ENCODE assay signal across 13 cellular contexts in genomic region chr15:67843571-67844387, GRCh38. TPM values are rescaled to one million over a fixed set of nuclear protein-coding genes. Genes with fewer than 3 reads are reported as not detected.
DNase-seq lines count a peak whose midpoint lies in the region; ATAC-seq and TF ChIP-seq lines count a peak whose summit lies in the region.
"Had no signal": no experiment of that assay in that cellular context is flagged by ENCODE, and none has a peak within 500 bp of the region (broad histone marks: within the 10 kb centered on the region; RNA-seq: fewer than 3 reads in every experiment).

No MANE protein-coding gene starts in this region.

- H3K4me3 ChIP-seq in CD4-positive, CD25-positive, alpha-beta regulatory T cell (ENCODE audit: low read depth, low read length): no peak overlapping the region
- H3K4me3 ChIP-seq in fibroblast of pulmonary artery (replicated peaks; ENCODE audit: low read depth, low read length): no peak overlapping the region
- H3K4me3 ChIP-seq: body of pancreas had no signal

- peaks cover 5% of the 10 kb centered on the region for H3K36me3 Mint-ChIP-seq in CD4-positive, CD25-positive, alpha-beta regulatory T cell
- H3K36me3 Mint-ChIP-seq in immature natural killer cell: no peaks in the 10 kb centered on the region

- H3K9me3 Mint-ChIP-seq in CD4-positive, CD25-positive, alpha-beta regulatory T cell: peaks cover 0 to 8% (median 0%) of the 10 kb centered on the region in 7 donors
- peaks cover 0 to 2% (median 0%) of the 10 kb centered on the region in 6 donors for H3K9me3 Mint-ChIP-seq in immature natural killer cell
- H3K9me3 Mint-ChIP-seq: activated T-cell treated with anti-CD3 and anti-CD28 coated beads, Interleukin-2, amount 50 U/mL, for 24 hours had no signal

- H3K27ac Mint-ChIP-seq in CD4-positive, CD25-positive, alpha-beta regulatory T cell: peak overlapping the region in 2 of 3 donors; percentile 4 to 22
- no peak overlapping the region for H3K27ac Mint-ChIP-seq in immature natural killer cell
- H3K27ac Mint-ChIP-seq: activated T-cell treated with anti-CD3 and anti-CD28 coated beads, Interleukin-2, amount 50 U/mL, for 24 hours had no signal

- H3K4me1 Mint-ChIP-seq in CD4-positive, CD25-positive, alpha-beta regulatory T cell: peaks cover 7 to 20% (median 13%) of the 10 kb centered on the region in 4 donors
- peaks cover 21 to 25% of the 10 kb centered on the region in 2 donors for H3K4me1 Mint-ChIP-seq in immature natural killer cell

- no peaks in the 10 kb centered on the region for H3K36me3 ChIP-seq in CD4-positive, CD25-positive, alpha-beta regulatory T cell (ENCODE audit: control insufficient read depth, insufficient read depth, low read length)

- ATAC-seq in CD4-positive, CD25-positive, alpha-beta regulatory T cell (ENCODE audit: low read depth in 2 of 2): no peak
- peak; percentile 66 for ATAC-seq in omental fat pad (ENCODE audit: low FRiP score)
- ATAC-seq: body of pancreas had no signal

- H3K4me1 ChIP-seq in CD4-positive, CD25-positive, alpha-beta regulatory T cell (ENCODE audit: control insufficient read depth, insufficient read depth, low read length, poor library complexity, severe bottlenecking): peaks cover 17% of the 10 kb centered on the region

- H3K27me3 ChIP-seq in CD4-positive, CD25-positive, alpha-beta regulatory T cell (ENCODE audit: control insufficient read depth, insufficient read depth, low read length): no peaks in the 10 kb centered on the region
- H3K27me3 ChIP-seq: body of pancreas had no signal

- DNase-seq in CD4-positive, CD25-positive, alpha-beta regulatory T cell: no peak
- DNase-seq in fibroblast of pulmonary artery (ENCODE audit: low read depth) (peak; percentile 89), omental fat pad (ENCODE audit: low spot score) (no peak), T-helper 9 cell (no peak), NAMALWA (ENCODE audit: low spot score) (no peak), AG20443 (ENCODE audit: low spot score) (no peak), immature natural killer cell (no peak)
- DNase-seq: activated T-cell treated with anti-CD3 and anti-CD28 coated beads, Interleukin-2, amount 50 U/mL, for 24 hours; body of pancreas; midbrain; NCI-H146; OCI-M1 had no signal

- H3K9me3 ChIP-seq in CD4-positive, CD25-positive, alpha-beta regulatory T cell (ENCODE audit: control insufficient read depth in 2 of 2, low read length in 2 of 2): no peaks in the 10 kb centered on the region
- H3K9me3 ChIP-seq: body of pancreas had no signal

- no peak overlapping the region for H3K27ac ChIP-seq in CD4-positive, CD25-positive, alpha-beta regulatory T cell (ENCODE audit: insufficient read depth, low read length, poor library complexity, severe bottlenecking)
- H3K27ac ChIP-seq: body of pancreas had no signal

- H3K27me3 Mint-ChIP-seq in CD4-positive, CD25-positive, alpha-beta regulatory T cell: peaks cover 37% of the 10 kb centered on the region
- peaks cover 13 to 21% (median 17%) of the 10 kb centered on the region in 3 donors for H3K27me3 Mint-ChIP-seq in immature natural killer cell (ENCODE audit: low read depth in 3 of 3)

- TF ChIP-seq CTCF in fibroblast of pulmonary artery (IDR thresholded peaks at IDR 0.05; ENCODE audit: low read length, missing control alignments) (no peak), omental fat pad (IDR thresholded peaks at IDR 0.05) (no peak)

- H3K4me3 Mint-ChIP-seq in CD4-positive, CD25-positive, alpha-beta regulatory T cell: peak overlapping the region in 2 of 4 donors; percentile 34 to 64
- no peak overlapping the region for H3K4me3 Mint-ChIP-seq in immature natural killer cell
- H3K4me3 Mint-ChIP-seq: activated T-cell treated with anti-CD3 and anti-CD28 coated beads, Interleukin-2, amount 50 U/mL, for 24 hours had no signal

TF ChIP-seq in PFSK-1, 5 proteins besides CTCF, POLR2A, EP300 and RAD21:
- TF ChIP-seq SIN3A (IDR thresholded peaks at IDR 0.05; ENCODE audit: borderline replicate concordance, insufficient read depth, low read length): 0 out of 2 replicates have a peak, but pooled peaks have one; percentile 42
- TF ChIP-seq FOXP2 (optimal IDR thresholded peaks at IDR 0.05; ENCODE audit: borderline replicate concordance, extremely low read depth, extremely low read length, insufficient read depth): peak; percentile 97
- TF ChIP-seq TAF1 (IDR thresholded peaks at IDR 0.05; ENCODE audit: borderline replicate concordance, insufficient read depth, low read length): no peak

RNA-seq across cellular contexts. Expression of gene RNU6-1, which starts 3.9 kb away (rescaled TPM):
- not detected for total RNA-seq in CD4-positive, CD25-positive, alpha-beta regulatory T cell
- not detected for polyA plus RNA-seq in CD4-positive, CD25-positive, alpha-beta regulatory T cell
- polyA plus RNA-seq in PFSK-1 (2012; ENCODE audit: insufficient read length, low read depth): not detected
- not detected for total RNA-seq in omental fat pad
- polyA plus RNA-seq in immature natural killer cell: not detected
- total RNA-seq: body of pancreas had no signal

RNA-seq across cellular contexts. Expression of gene SKOR1, which starts 18.5 kb away (rescaled TPM):
- total RNA-seq in CD4-positive, CD25-positive, alpha-beta regulatory T cell: 2.5 TPM
- not detected for polyA plus RNA-seq in CD4-positive, CD25-positive, alpha-beta regulatory T cell
- 0.75 TPM for polyA plus RNA-seq in PFSK-1 (2012; ENCODE audit: insufficient read length, low read depth)
- 1 to 10 TPM in 1 of 4 donors, under 1 TPM in 3; 0.19 to 1.1 (median 0.49) TPM for total RNA-seq in omental fat pad
- polyA plus RNA-seq in immature natural killer cell: under 1 TPM in 1 of 3 donors, not detected in 2; 0.08 TPM

Comparison
In these comparisons a context has a peak if more than half of its experiments do, and no peak if none do; other contexts are left out.
1. H3K27ac Mint-ChIP-seq: peak in CD4-positive, CD25-positive, alpha-beta regulatory T cell (2 of 3); none in immature natural killer cell (0 of 6).